1 cellular context compared by ENCODE assay signal in the genomic region with DNA sequence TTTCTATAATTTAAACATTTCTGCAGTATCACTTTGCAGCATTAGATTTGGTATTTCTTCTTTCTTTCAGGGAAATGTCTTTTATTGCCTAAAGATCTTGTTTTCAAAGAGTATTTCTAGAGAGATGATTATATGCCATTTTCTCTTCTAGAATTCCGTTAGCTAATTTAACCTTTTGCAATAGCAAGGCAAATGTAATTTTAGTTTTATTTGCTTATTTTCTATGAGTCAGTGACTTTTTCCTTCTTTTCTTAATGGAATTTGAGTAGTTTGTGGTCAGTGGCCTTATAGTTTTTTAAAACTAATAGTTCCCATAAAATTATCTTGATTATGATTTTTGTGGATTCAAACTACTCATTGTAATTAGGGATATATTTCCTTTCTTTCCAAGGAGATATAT.
TF ChIP-seq lines count a peak whose summit lies in the region.

No MANE protein-coding gene starts in this region.

TF ChIP-seq in GM23338, 12 proteins besides CTCF, POLR2A, EP300 and RAD21 (continued from another document):
- TF ChIP-seq, protein P1, sequence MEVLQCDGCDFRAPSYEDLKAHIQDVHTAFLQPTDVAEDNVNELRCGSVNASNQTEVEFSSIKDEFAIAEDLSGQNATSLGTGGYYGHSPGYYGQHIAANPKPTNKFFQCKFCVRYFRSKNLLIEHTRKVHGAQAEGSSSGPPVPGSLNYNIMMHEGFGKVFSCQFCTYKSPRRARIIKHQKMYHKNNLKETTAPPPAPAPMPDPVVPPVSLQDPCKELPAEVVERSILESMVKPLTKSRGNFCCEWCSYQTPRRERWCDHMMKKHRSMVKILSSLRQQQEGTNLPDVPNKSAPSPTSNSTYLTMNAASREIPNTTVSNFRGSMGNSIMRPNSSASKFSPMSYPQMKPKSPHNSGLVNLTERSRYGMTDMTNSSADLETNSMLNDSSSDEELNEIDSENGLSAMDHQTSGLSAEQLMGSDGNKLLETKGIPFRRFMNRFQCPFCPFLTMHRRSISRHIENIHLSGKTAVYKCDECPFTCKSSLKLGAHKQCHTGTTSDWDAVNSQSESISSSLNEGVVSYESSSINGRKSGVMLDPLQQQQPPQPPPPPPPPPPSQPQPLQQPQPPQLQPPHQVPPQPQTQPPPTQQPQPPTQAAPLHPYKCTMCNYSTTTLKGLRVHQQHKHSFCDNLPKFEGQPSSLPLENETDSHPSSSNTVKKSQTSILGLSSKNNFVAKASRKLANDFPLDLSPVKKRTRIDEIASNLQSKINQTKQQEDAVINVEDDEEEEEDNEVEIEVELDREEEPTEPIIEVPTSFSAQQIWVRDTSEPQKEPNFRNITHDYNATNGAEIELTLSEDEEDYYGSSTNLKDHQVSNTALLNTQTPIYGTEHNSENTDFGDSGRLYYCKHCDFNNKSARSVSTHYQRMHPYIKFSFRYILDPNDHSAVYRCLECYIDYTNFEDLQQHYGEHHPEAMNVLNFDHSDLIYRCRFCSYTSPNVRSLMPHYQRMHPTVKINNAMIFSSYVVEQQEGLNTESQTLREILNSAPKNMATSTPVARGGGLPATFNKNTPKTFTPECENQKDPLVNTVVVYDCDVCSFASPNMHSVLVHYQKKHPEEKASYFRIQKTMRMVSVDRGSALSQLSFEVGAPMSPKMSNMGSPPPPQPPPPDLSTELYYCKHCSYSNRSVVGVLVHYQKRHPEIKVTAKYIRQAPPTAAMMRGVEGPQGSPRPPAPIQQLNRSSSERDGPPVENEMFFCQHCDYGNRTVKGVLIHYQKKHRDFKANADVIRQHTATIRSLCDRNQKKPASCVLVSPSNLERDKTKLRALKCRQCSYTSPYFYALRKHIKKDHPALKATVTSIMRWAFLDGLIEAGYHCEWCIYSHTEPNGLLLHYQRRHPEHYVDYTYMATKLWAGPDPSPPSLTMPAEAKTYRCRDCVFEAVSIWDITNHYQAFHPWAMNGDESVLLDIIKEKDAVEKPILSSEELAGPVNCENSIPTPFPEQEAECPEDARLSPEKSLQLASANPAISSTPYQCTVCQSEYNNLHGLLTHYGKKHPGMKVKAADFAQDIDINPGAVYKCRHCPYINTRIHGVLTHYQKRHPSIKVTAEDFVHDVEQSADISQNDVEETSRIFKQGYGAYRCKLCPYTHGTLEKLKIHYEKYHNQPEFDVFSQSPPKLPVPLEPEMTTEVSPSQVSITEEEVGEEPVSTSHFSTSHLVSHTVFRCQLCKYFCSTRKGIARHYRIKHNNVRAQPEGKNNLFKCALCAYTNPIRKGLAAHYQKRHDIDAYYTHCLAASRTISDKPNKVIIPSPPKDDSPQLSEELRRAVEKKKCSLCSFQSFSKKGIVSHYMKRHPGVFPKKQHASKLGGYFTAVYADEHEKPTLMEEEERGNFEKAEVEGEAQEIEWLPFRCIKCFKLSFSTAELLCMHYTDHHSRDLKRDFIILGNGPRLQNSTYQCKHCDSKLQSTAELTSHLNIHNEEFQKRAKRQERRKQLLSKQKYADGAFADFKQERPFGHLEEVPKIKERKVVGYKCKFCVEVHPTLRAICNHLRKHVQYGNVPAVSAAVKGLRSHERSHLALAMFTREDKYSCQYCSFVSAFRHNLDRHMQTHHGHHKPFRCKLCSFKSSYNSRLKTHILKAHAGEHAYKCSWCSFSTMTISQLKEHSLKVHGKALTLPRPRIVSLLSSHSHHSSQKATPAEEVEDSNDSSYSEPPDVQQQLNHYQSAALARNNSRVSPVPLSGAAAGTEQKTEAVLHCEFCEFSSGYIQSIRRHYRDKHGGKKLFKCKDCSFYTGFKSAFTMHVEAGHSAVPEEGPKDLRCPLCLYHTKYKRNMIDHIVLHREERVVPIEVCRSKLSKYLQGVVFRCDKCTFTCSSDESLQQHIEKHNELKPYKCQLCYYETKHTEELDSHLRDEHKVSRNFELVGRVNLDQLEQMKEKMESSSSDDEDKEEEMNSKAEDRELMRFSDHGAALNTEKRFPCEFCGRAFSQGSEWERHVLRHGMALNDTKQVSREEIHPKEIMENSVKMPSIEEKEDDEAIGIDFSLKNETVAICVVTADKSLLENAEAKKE (CRISPR knock-in tag; IDR thresholded peaks at IDR 0.05): no peak
